8 cellular contexts compared by ENCODE assay signal in the genomic region with DNA sequence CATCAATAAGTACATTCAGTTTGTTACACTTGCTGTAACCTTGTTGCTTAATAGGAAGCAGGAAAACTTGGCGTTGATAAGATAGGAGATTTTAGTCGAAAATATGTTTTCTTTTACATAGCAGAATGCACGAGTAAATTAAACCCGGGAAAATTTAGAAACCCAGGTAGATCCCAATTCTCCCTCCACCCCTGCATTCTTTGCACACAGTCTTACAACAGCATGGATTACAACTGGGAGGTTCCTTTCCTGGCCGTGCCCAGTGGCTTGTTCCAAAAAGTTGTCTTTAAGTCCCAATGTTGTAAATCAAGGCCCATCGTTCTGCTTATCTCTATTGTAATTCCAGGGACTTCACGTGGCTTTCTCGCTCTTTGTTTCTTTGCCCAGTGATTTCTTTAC. TPM values are rescaled to one million over a fixed set of nuclear protein-coding genes. Genes with fewer than 3 reads are reported as not detected.
DNase-seq lines count a peak whose midpoint lies in the region; ATAC-seq and TF ChIP-seq lines count a peak whose summit lies in the region.

No MANE protein-coding gene starts in this region.

- H3K4me3 ChIP-seq in H7 (ENCODE audit: insufficient read depth, low read depth, low read length) (peak overlapping the region; percentile 68), fibroblast of villous mesenchyme (ENCODE audit: low read depth, low read length) (peak overlapping the region; percentile 70), skeletal muscle cell (ENCODE audit: low read depth, low read length) (peak overlapping the region; percentile 63)

- DNase-seq in H7 (peak; percentile 32), fibroblast of villous mesenchyme (ENCODE audit: low read depth) (no peak), skeletal muscle cell (ENCODE audit: low read depth) (no peak), GM19240 (ENCODE audit: insufficient read length, low spot score) (no peak), GDM1 (lab: John Stamatoyannopoulos, UW) (no peak), foreskin keratinocyte (no peak)

- H3K36me3 ChIP-seq in H7 (replicated peaks; ENCODE audit: control insufficient read depth, insufficient read depth, low read length), result no peaks in the 10 kb centered on the region

- H3K4me1 ChIP-seq in foreskin keratinocyte, result peaks cover 11% of the 10 kb centered on the region

- TF ChIP-seq CTCF in VCaP (conservative IDR thresholded peaks at IDR 0.05) (no peak), fibroblast of villous mesenchyme (IDR thresholded peaks at IDR 0.05; ENCODE audit: insufficient read depth, low read depth, low read length) (no peak), foreskin keratinocyte (conservative IDR thresholded peaks at IDR 0.05) (no peak)

- no peak for ATAC-seq in HG03175 (IDR thresholded peaks at IDR 0.05; ENCODE audit: unreplicated experiment)
- no peak for ATAC-seq in foreskin keratinocyte

- H3K27me3 ChIP-seq in H7 (ENCODE audit: control insufficient read depth, insufficient read depth, low read length), result no peaks in the 10 kb centered on the region
- H3K27me3 ChIP-seq in foreskin keratinocyte, result peaks cover 5% of the 10 kb centered on the region

- H3K27ac ChIP-seq in VCaP (peak overlapping the region; percentile 76), foreskin keratinocyte (no peak overlapping the region)

RNA-seq across cellular contexts. Expression of gene DPY19L1, which starts 1.1 kb away (rescaled TPM):
- 13.1 and 17.2 TPM in 2 replicates for total RNA-seq in H7 (2014; rRNA removed; shearing (Covaris generic))
- total RNA-seq in fibroblast of villous mesenchyme (32.9 and 44.5 TPM in 2 replicates), foreskin keratinocyte (20.1 and 22.4 TPM in 2 replicates)
- 6.8 and 8.2 TPM in 2 replicates for polyA plus RNA-seq in foreskin keratinocyte
